In the genomic region with DNA sequence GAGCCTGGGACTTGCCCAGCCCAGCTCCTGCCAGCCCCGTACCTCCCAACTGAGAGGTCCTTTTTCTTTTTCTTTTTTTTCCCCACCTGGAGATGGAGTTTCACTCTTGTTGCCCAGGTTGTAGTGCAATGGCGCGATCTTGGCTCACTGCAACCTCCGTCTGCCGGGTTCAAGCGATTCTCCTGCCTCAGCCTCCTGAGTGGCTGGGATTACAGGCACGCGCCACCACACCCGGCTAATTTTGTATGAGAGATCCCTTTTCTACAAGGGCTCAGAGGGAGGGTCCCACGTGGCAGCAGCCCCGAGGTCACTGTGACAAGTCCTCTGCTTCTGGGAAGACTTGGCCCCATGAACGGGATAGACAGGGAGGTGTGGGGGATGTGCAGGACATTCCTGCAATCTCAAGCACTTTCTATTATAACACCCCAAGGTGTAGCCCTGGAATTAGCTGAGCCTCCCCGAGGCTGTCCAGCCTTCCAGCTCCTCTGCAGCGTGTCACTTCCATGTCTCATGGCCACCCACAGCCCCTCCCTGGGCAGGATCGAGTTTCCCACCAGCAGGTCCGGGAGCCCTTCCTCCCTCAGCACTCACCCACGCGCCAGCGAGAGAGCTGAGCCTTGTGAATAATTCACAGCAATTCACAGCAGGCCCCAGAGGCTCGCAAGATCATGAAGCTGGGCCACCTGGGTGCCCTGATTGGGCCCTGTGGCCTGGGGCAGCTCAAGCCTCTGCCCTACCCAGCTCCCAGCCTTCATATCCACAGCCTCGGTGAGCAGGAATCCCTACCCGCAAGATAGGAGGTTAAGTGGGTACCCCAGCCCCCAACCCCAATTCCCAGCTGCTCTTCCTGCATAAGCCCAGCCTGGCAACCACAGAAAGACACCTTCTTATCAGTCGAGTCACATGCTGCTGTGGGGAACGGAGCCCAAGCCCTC, we compare ENCODE assay signal across 11 cellular contexts. TPM values are rescaled to one million over a fixed set of nuclear protein-coding genes. Genes with fewer than 3 reads are reported as not detected.
DNase-seq lines count a peak whose midpoint lies in the region; ATAC-seq and TF ChIP-seq lines count a peak whose summit lies in the region.
"Had no signal": no experiment of that assay in that cellular context is flagged by ENCODE, and none has a peak within 500 bp of the region (broad histone marks: within the 10 kb centered on the region; RNA-seq: fewer than 3 reads in every experiment).

No MANE protein-coding gene starts in this region.

- CTCF ChIA-PET in activated CD4-positive, alpha-beta T cell treated with anti-CD3 and anti-CD28 coated beads, Interleukin-2, amount 10 ng/mL, durations not matched to agents 7 days and 5 days (lab: Charles Lee): interaction anchor here (1.1 to 1.8 kb wide), 2 partner anchors 10 to 18 kb away, joined by 7 read pairs; no protein-coding TSS in a partner anchor
- CTCF ChIA-PET in activated CD8-positive, alpha-beta memory T cell treated with anti-CD3 and anti-CD28 coated beads, Interleukin-2, amount 10 ng/mL, durations not matched to agents 7 days and 5 days (lab: Charles Lee): interaction anchor here (0.8 to 2.5 kb wide), 3 partner anchors 10 to 18 kb away, joined by 4 to 16 read pairs (median 7); no protein-coding TSS in a partner anchor

- H3K36me3 ChIP-seq in suprapubic skin: no peaks in the 10 kb centered on the region

- no peak overlapping the region for H3K4me3 ChIP-seq in suprapubic skin
- H3K4me3 ChIP-seq: dorsolateral prefrontal cortex had no signal

- H3K4me1 Mint-ChIP-seq in activated CD4-positive, alpha-beta T cell treated with anti-CD3 and anti-CD28 coated beads, Interleukin-2, amount 10 ng/mL, durations not matched to agents 7 days and 5 days: no peaks in the 10 kb centered on the region
- H3K4me1 Mint-ChIP-seq in activated CD8-positive, alpha-beta memory T cell treated with anti-CD3 and anti-CD28 coated beads, Interleukin-2, amount 10 ng/mL, durations not matched to agents 7 days and 5 days: no peaks in the 10 kb centered on the region
- H3K4me1 Mint-ChIP-seq: activated T-helper 17 cell treated with anti-CD3 and anti-CD28 coated beads, Interleukin-2, amount 50 U/mL, for 72 hours had no signal

- no peaks in the 10 kb centered on the region for H3K9me3 Mint-ChIP-seq in activated CD4-positive, alpha-beta T cell treated with anti-CD3 and anti-CD28 coated beads, Interleukin-2, amount 10 ng/mL, durations not matched to agents 7 days and 5 days
- H3K9me3 Mint-ChIP-seq in activated CD8-positive, alpha-beta memory T cell treated with anti-CD3 and anti-CD28 coated beads, Interleukin-2, amount 10 ng/mL, durations not matched to agents 7 days and 5 days (ENCODE audit: low read depth): no peaks in the 10 kb centered on the region
- H3K9me3 Mint-ChIP-seq: activated T-helper 17 cell treated with anti-CD3 and anti-CD28 coated beads, Interleukin-2, amount 50 U/mL, for 72 hours had no signal

- no peak for TF ChIP-seq CTCF in suprapubic skin (IDR thresholded peaks at IDR 0.05)

- H3K4me3 Mint-ChIP-seq in activated CD4-positive, alpha-beta T cell treated with anti-CD3 and anti-CD28 coated beads, Interleukin-2, amount 10 ng/mL, durations not matched to agents 7 days and 5 days: no peak overlapping the region
- no peak overlapping the region for H3K4me3 Mint-ChIP-seq in activated CD8-positive, alpha-beta memory T cell treated with anti-CD3 and anti-CD28 coated beads, Interleukin-2, amount 10 ng/mL, durations not matched to agents 7 days and 5 days
- H3K4me3 Mint-ChIP-seq: activated T-helper 17 cell treated with anti-CD3 and anti-CD28 coated beads, Interleukin-2, amount 50 U/mL, for 72 hours had no signal

- H3K27me3 Mint-ChIP-seq in activated CD4-positive, alpha-beta T cell treated with anti-CD3 and anti-CD28 coated beads, Interleukin-2, amount 10 ng/mL, durations not matched to agents 7 days and 5 days: peaks cover 29% of the 10 kb centered on the region
- H3K27me3 Mint-ChIP-seq in activated CD8-positive, alpha-beta memory T cell treated with anti-CD3 and anti-CD28 coated beads, Interleukin-2, amount 10 ng/mL, durations not matched to agents 7 days and 5 days: peaks cover 54% of the 10 kb centered on the region

- POLR2A ChIA-PET in activated CD4-positive, alpha-beta T cell treated with anti-CD3 and anti-CD28 coated beads, Interleukin-2, amount 10 ng/mL, durations not matched to agents 7 days and 5 days (lab: Charles Lee): no interaction called here

- WGBS in suprapubic skin: 73% methylated on average over 23 of the region's 24 CpGs

- TF ChIP-seq POLR2A in suprapubic skin (IDR thresholded peaks at IDR 0.05): no peak

- H3K36me3 Mint-ChIP-seq in activated CD4-positive, alpha-beta T cell treated with anti-CD3 and anti-CD28 coated beads, Interleukin-2, amount 10 ng/mL, durations not matched to agents 7 days and 5 days (ENCODE audit: low read depth): no peaks in the 10 kb centered on the region
- no peaks in the 10 kb centered on the region for H3K36me3 Mint-ChIP-seq in activated CD8-positive, alpha-beta memory T cell treated with anti-CD3 and anti-CD28 coated beads, Interleukin-2, amount 10 ng/mL, durations not matched to agents 7 days and 5 days

- no peak overlapping the region for H3K27ac Mint-ChIP-seq in activated CD4-positive, alpha-beta T cell treated with anti-CD3 and anti-CD28 coated beads, Interleukin-2, amount 10 ng/mL, durations not matched to agents 7 days and 5 days
- no peak overlapping the region for H3K27ac Mint-ChIP-seq in activated CD8-positive, alpha-beta memory T cell treated with anti-CD3 and anti-CD28 coated beads, Interleukin-2, amount 10 ng/mL, durations not matched to agents 7 days and 5 days
- H3K27ac Mint-ChIP-seq: activated T-helper 17 cell treated with anti-CD3 and anti-CD28 coated beads, Interleukin-2, amount 50 U/mL, for 72 hours had no signal

- no peak overlapping the region for H3K27ac ChIP-seq in suprapubic skin
- H3K27ac ChIP-seq: dorsolateral prefrontal cortex had no signal

- ATAC-seq in activated CD8-positive, alpha-beta memory T cell treated with anti-CD3 and anti-CD28 coated beads, Interleukin-2, amount 10 ng/mL, durations not matched to agents 7 days and 5 days: no peak
- no peak for ATAC-seq in GM18498 (IDR thresholded peaks at IDR 0.05; ENCODE audit: unreplicated experiment)
- ATAC-seq: activated T-helper 17 cell treated with anti-CD3 and anti-CD28 coated beads, Interleukin-2, amount 50 U/mL, for 72 hours had no signal

- peak; percentile 6 for DNase-seq in activated CD4-positive, alpha-beta T cell treated with anti-CD3 and anti-CD28 coated beads, Interleukin-2, amount 10 ng/mL, durations not matched to agents 7 days and 5 days
- no peak for DNase-seq in activated CD4-positive, alpha-beta T cell treated with anti-CD3 and anti-CD28 coated beads, Interleukin-2, amount 50 U/mL, for 48 hours
- peak; percentile 50 for DNase-seq in activated CD8-positive, alpha-beta memory T cell treated with anti-CD3 and anti-CD28 coated beads, Interleukin-2, amount 10 ng/mL, durations not matched to agents 7 days and 5 days
- DNase-seq in iPS-NIHi11 (ENCODE audit: low spot score) (peak; percentile 37), suprapubic skin (ENCODE audit: low spot score in 2 of 2) (peak; percentile 69 to 85), GM03348 (ENCODE audit: low spot score) (no peak), UCSD-AML1 (lab: John Stamatoyannopoulos, UW; ENCODE audit: unreplicated experiment) (no peak)
- DNase-seq: NCI-H2171 had no signal

- no peaks in the 10 kb centered on the region for H3K4me1 ChIP-seq in suprapubic skin

- TF ChIP-seq EP300 in suprapubic skin (IDR thresholded peaks at IDR 0.05): no peak

- peaks cover 36% of the 10 kb centered on the region for H3K27me3 ChIP-seq in suprapubic skin

- no peaks in the 10 kb centered on the region for H3K9me3 ChIP-seq in suprapubic skin

RNA-seq across cellular contexts. Expression of a gene that starts 22.9 kb away (rescaled TPM):
- 1,000 to 10,000 TPM; 2,316 to 2,477 TPM for total RNA-seq in activated CD4-positive, alpha-beta T cell treated with anti-CD3 and anti-CD28 coated beads, Interleukin-2, amount 10 ng/mL, durations not matched to agents 7 days and 5 days
- total RNA-seq in activated CD8-positive, alpha-beta memory T cell treated with anti-CD3 and anti-CD28 coated beads, Interleukin-2, amount 10 ng/mL, durations not matched to agents 7 days and 5 days: 1,000 to 10,000 TPM in 1 of 2 experiments, 100 to 1,000 TPM in 1; 922 to 3,744 TPM
- under 1 TPM; under 0.01 TPM for total RNA-seq in suprapubic skin

RNA-seq across cellular contexts. Expression of a gene that starts 50.7 kb away (rescaled TPM):
- 1,000 to 10,000 TPM; 2,316 to 2,477 TPM for total RNA-seq in activated CD4-positive, alpha-beta T cell treated with anti-CD3 and anti-CD28 coated beads, Interleukin-2, amount 10 ng/mL, durations not matched to agents 7 days and 5 days
- total RNA-seq in activated CD8-positive, alpha-beta memory T cell treated with anti-CD3 and anti-CD28 coated beads, Interleukin-2, amount 10 ng/mL, durations not matched to agents 7 days and 5 days: 1,000 to 10,000 TPM in 1 of 2 experiments, 100 to 1,000 TPM in 1; 922 to 3,744 TPM
- under 1 TPM; under 0.01 TPM for total RNA-seq in suprapubic skin

Comparison
In these comparisons a context has a peak if more than half of its experiments do, and no peak if none do; other contexts are left out.
1. DNase-seq: peak in activated CD4-positive, alpha-beta T cell treated with anti-CD3 and anti-CD28 coated beads, Interleukin-2, amount 10 ng/mL, durations not matched to agents 7 days and 5 days (single experiment), activated CD8-positive, alpha-beta memory T cell treated with anti-CD3 and anti-CD28 coated beads, Interleukin-2, amount 10 ng/mL, durations not matched to agents 7 days and 5 days (single experiment), iPS-NIHi11 (single experiment) and suprapubic skin (2 of 2); none in activated CD4-positive, alpha-beta T cell treated with anti-CD3 and anti-CD28 coated beads, Interleukin-2, amount 50 U/mL, for 48 hours (0 of 2), GM03348 (single experiment) and UCSD-AML1 (single experiment).
2. RNA of a gene that starts 22.9 kb away (total RNA-seq): 922 to 3,744 TPM in activated CD8-positive, alpha-beta memory T cell treated with anti-CD3 and anti-CD28 coated beads, Interleukin-2, amount 10 ng/mL, durations not matched to agents 7 days and 5 days and 2,316 to 2,477 TPM in activated CD4-positive, alpha-beta T cell treated with anti-CD3 and anti-CD28 coated beads, Interleukin-2, amount 10 ng/mL, durations not matched to agents 7 days and 5 days; under 0.01 TPM in suprapubic skin; every median in the first group is over 100 times any median in the second.
3. RNA of a gene that starts 50.7 kb away (total RNA-seq): 922 to 3,744 TPM in activated CD8-positive, alpha-beta memory T cell treated with anti-CD3 and anti-CD28 coated beads, Interleukin-2, amount 10 ng/mL, durations not matched to agents 7 days and 5 days and 2,316 to 2,477 TPM in activated CD4-positive, alpha-beta T cell treated with anti-CD3 and anti-CD28 coated beads, Interleukin-2, amount 10 ng/mL, durations not matched to agents 7 days and 5 days; under 0.01 TPM in suprapubic skin; every median in the first group is over 100 times any median in the second.